In the genomic region with DNA sequence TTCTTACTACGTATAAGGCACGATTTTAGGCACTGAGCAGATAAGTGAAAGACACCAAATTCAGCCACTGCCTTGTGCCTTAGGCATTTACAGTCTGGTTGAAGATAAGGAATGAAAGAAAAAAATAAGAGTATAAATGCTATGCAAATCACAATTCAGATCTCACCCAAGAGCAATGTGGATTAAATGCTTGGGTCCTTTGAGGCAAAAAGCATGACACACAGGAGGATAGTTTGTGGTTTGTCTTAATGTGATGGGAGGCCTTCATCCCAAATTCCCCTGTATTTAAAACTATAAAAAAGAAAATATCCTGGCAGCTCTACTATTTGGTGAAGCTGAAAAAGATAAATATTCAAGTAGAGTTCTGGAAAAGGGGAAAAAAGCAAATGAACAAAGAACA, we compare ENCODE assay signal across 24 cellular contexts.
DNase-seq lines count a peak whose midpoint lies in the region; ATAC-seq and TF ChIP-seq lines count a peak whose summit lies in the region.
"Had no signal": no experiment of that assay in that cellular context is flagged by ENCODE, and none has a peak within 500 bp of the region (broad histone marks: within the 10 kb centered on the region; RNA-seq: fewer than 3 reads in every experiment).

No MANE protein-coding gene starts in this region.

- H3K4me3 ChIP-seq in tibial artery, result no peak overlapping the region
- H3K4me3 ChIP-seq: PC-9, psoas muscle had no signal

- H3K4me1 Mint-ChIP-seq in activated naive CD4-positive, alpha-beta T cell treated with anti-CD3 and anti-CD28 coated beads for 36 hours (ENCODE audit: low read depth), result peaks cover 100% of the 10 kb centered on the region
- peaks cover 96% of the 10 kb centered on the region for H3K4me1 Mint-ChIP-seq in activated naive CD4-positive, alpha-beta T cell treated with anti-CD3 and anti-CD28 coated beads, Interleukin-2, amount 10 ng/mL, durations not matched to agents 7 days and 5 days
- peaks cover 64% of the 10 kb centered on the region for H3K4me1 Mint-ChIP-seq in activated T-helper 17 cell treated with anti-CD3 and anti-CD28 coated beads, Interleukin-2, amount 50 U/mL, for 72 hours

- CTCF ChIA-PET in activated naive CD4-positive, alpha-beta T cell treated with anti-CD3 and anti-CD28 coated beads for 36 hours (lab: Charles Lee), result interaction anchor here (0.8 kb wide), 1 partner anchor 644 kb away, joined by 3 read pairs; no protein-coding TSS in a partner anchor
- CTCF ChIA-PET in activated naive CD4-positive, alpha-beta T cell treated with anti-CD3 and anti-CD28 coated beads, Interleukin-2, amount 10 ng/mL, durations not matched to agents 7 days and 5 days (lab: Charles Lee), result interaction anchor here (0.7 to 0.9 kb wide), 2 partner anchors 11 to 44 kb away, joined by 3 read pairs; no protein-coding TSS in a partner anchor

- intact Hi-C loops in activated naive CD4-positive, alpha-beta T cell treated with anti-CD3 and anti-CD28 coated beads for 36 hours (cut with micrococcal nuclease), result loop anchor here (10.0 kb wide), 1 partner anchor 849 kb away; the partner anchor contains the start of gene STT3B
- intact Hi-C loops in tibial artery (cut with DNase I; ENCODE audit: low total_unique reads), result no loop called here

- ATAC-seq in activated T-helper 17 cell treated with anti-CD3 and anti-CD28 coated beads, Interleukin-2, amount 50 U/mL, for 72 hours (replicated peaks), result no peak
- no peak for ATAC-seq in HG02610 (IDR thresholded peaks at IDR 0.05; ENCODE audit: unreplicated experiment)
- ATAC-seq: foreskin keratinocyte had no signal

- H3K9me3 ChIP-seq in tibial artery, result no peaks in the 10 kb centered on the region
- H3K9me3 ChIP-seq: psoas muscle had no signal

- no peaks in the 10 kb centered on the region for H3K9me3 Mint-ChIP-seq in activated naive CD4-positive, alpha-beta T cell treated with anti-CD3 and anti-CD28 coated beads for 36 hours
- H3K9me3 Mint-ChIP-seq in activated naive CD4-positive, alpha-beta T cell treated with anti-CD3 and anti-CD28 coated beads, Interleukin-2, amount 10 ng/mL, durations not matched to agents 7 days and 5 days, result no peaks in the 10 kb centered on the region
- no peaks in the 10 kb centered on the region for H3K9me3 Mint-ChIP-seq in activated T-helper 17 cell treated with anti-CD3 and anti-CD28 coated beads, Interleukin-2, amount 50 U/mL, for 72 hours
- H3K9me3 Mint-ChIP-seq: brain; dendritic cell treated with granulocyte-macrophage colony-stimulating factor and Interleukin-4, amounts not matched to agents 40 ng/mL and 50 ng/mL, for 4 days had no signal

- H3K27me3 ChIP-seq in tibial artery, result no peaks in the 10 kb centered on the region
- H3K27me3 ChIP-seq: foreskin keratinocyte had no signal

- no peak for TF ChIP-seq CTCF in tibial artery (IDR thresholded peaks at IDR 0.05)

- peaks cover 82% of the 10 kb centered on the region for H3K36me3 Mint-ChIP-seq in activated naive CD4-positive, alpha-beta T cell treated with anti-CD3 and anti-CD28 coated beads for 36 hours (ENCODE audit: low read depth)
- H3K36me3 Mint-ChIP-seq in activated naive CD4-positive, alpha-beta T cell treated with anti-CD3 and anti-CD28 coated beads, Interleukin-2, amount 10 ng/mL, durations not matched to agents 7 days and 5 days, result peaks cover 96% of the 10 kb centered on the region
- H3K36me3 Mint-ChIP-seq in activated T-helper 17 cell treated with anti-CD3 and anti-CD28 coated beads, Interleukin-2, amount 50 U/mL, for 72 hours (ENCODE audit: low read depth), result peaks cover 99% of the 10 kb centered on the region

- H3K4me3 Mint-ChIP-seq in activated naive CD4-positive, alpha-beta T cell treated with anti-CD3 and anti-CD28 coated beads for 36 hours, result no peak overlapping the region
- H3K4me3 Mint-ChIP-seq in activated naive CD4-positive, alpha-beta T cell treated with anti-CD3 and anti-CD28 coated beads, Interleukin-2, amount 10 ng/mL, durations not matched to agents 7 days and 5 days, result no peak overlapping the region
- no peak overlapping the region for H3K4me3 Mint-ChIP-seq in activated T-helper 17 cell treated with anti-CD3 and anti-CD28 coated beads, Interleukin-2, amount 50 U/mL, for 72 hours
- H3K4me3 Mint-ChIP-seq: activated CD4-positive, alpha-beta T cell treated with anti-CD3 and anti-CD28 coated beads, Interleukin-2, amount 10 ng/mL, durations not matched to agents 24 days and 14 days; brain; dendritic cell treated with granulocyte-macrophage colony-stimulating factor and Interleukin-4, amounts not matched to agents 40 ng/mL and 50 ng/mL, for 4 days had no signal

- peak overlapping the region; percentile 28 to 64 for H3K27ac ChIP-seq in tibial artery
- H3K27ac ChIP-seq: C4-2B, foreskin keratinocyte, PC-9, psoas muscle had no signal

- in situ Hi-C loops in ACHN (cut with HindIII; ENCODE audit: low pct_ligation_motif_present, low pct_unique_long_range_greater_than_20kb, low sequenced_read_pairs), result no loop called here

- no peak for DNase-seq in activated naive CD4-positive, alpha-beta T cell treated with anti-CD3 and anti-CD28 coated beads for 36 hours
- no peak for DNase-seq in activated naive CD4-positive, alpha-beta T cell treated with anti-CD3 and anti-CD28 coated beads, Interleukin-2, amount 10 ng/mL, durations not matched to agents 7 days and 5 days
- DNase-seq in kidney glomerular epithelial cell (lab: John Stamatoyannopoulos, UW) (peak; percentile 28), tibial artery (no peak), ACHN (no peak), NCI-H1105 treated with DMSO at 0.1 percent for 48 hours (lab: John Stamatoyannopoulos, UW) (no peak)
- DNase-seq: activated CD4-positive, alpha-beta T cell treated with anti-CD3 and anti-CD28 coated beads, Interleukin-2, amount 10 ng/mL, durations not matched to agents 24 days and 14 days; activated CD8-positive, alpha-beta memory T cell treated with anti-CD3 and anti-CD28 coated beads, Interleukin-2, amount 50 U/mL, for 4 hours; activated naive CD4-positive, alpha-beta T cell; DMS79; foreskin keratinocyte; hippocampal formation; NCI-H1694 treated with DMSO at 0.1 percent for 48 hours; NCI-H2227 treated with DMSO at 0.1 percent for 48 hours; PC-9; psoas muscle; small intestine; stimulated activated CD4-positive, alpha-beta T cell treated with anti-CD3 and anti-CD28 coated beads, Interleukin-2, amount 100 ng/mL, for 48 hours; T1000 had no signal

- peaks cover 0 to 100% (median 79%) of the 10 kb centered on the region in 4 donors for H3K4me1 ChIP-seq in tibial artery

- peaks cover 12 to 28% (median 22%) of the 10 kb centered on the region in 3 donors for H3K36me3 ChIP-seq in tibial artery

- H3K27ac Mint-ChIP-seq in activated naive CD4-positive, alpha-beta T cell treated with anti-CD3 and anti-CD28 coated beads for 36 hours, result peak overlapping the region; percentile 93
- no peak overlapping the region for H3K27ac Mint-ChIP-seq in activated naive CD4-positive, alpha-beta T cell treated with anti-CD3 and anti-CD28 coated beads, Interleukin-2, amount 10 ng/mL, durations not matched to agents 7 days and 5 days
- H3K27ac Mint-ChIP-seq in activated T-helper 17 cell treated with anti-CD3 and anti-CD28 coated beads, Interleukin-2, amount 50 U/mL, for 72 hours, result peak overlapping the region; percentile 11
- H3K27ac Mint-ChIP-seq: dendritic cell treated with granulocyte-macrophage colony-stimulating factor and Interleukin-4, amounts not matched to agents 40 ng/mL and 50 ng/mL, for 4 days had no signal

- H3K27me3 Mint-ChIP-seq in activated naive CD4-positive, alpha-beta T cell treated with anti-CD3 and anti-CD28 coated beads for 36 hours (ENCODE audit: low read depth), result no peaks in the 10 kb centered on the region
- H3K27me3 Mint-ChIP-seq in activated naive CD4-positive, alpha-beta T cell treated with anti-CD3 and anti-CD28 coated beads, Interleukin-2, amount 10 ng/mL, durations not matched to agents 7 days and 5 days, result no peaks in the 10 kb centered on the region
- no peaks in the 10 kb centered on the region for H3K27me3 Mint-ChIP-seq in activated T-helper 17 cell treated with anti-CD3 and anti-CD28 coated beads, Interleukin-2, amount 50 U/mL, for 72 hours
- H3K27me3 Mint-ChIP-seq: activated CD4-positive, alpha-beta T cell treated with anti-CD3 and anti-CD28 coated beads, Interleukin-2, amount 10 ng/mL, durations not matched to agents 24 days and 14 days; brain; dendritic cell treated with granulocyte-macrophage colony-stimulating factor and Interleukin-4, amounts not matched to agents 40 ng/mL and 50 ng/mL, for 4 days had no signal
